Comparison of ENCODE assay signal across 18 cellular contexts in the genomic region with DNA sequence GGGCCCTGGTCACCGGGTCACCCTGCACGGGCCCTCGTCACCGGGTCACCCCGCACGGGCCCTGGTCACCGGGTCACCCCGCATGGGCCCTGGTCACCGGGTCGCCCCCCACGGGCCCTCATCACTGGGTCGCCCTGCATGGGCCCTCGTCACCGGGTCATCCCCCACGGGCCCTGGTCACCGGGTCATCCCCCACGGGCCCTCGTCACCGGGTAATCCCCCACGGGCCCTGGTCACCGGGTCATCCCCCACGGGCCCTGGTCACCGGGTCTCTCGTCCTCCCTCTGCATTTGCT.
DNase-seq lines count a peak whose midpoint lies in the region; ATAC-seq and TF ChIP-seq lines count a peak whose summit lies in the region.
"Had no signal": no experiment of that assay in that cellular context is flagged by ENCODE, and none has a peak within 500 bp of the region (broad histone marks: within the 10 kb centered on the region; RNA-seq: fewer than 3 reads in every experiment).

No MANE protein-coding gene starts in this region.

- no peaks in the 10 kb centered on the region for H3K36me3 Mint-ChIP-seq in central memory CD8-positive, alpha-beta T cell (ENCODE audit: insufficient read depth)
- no peaks in the 10 kb centered on the region for H3K36me3 Mint-ChIP-seq in effector memory CD8-positive, alpha-beta T cell (ENCODE audit: insufficient read depth)
- H3K36me3 Mint-ChIP-seq: CD8-positive, alpha-beta T cell had no signal

- H3K27me3 ChIP-seq in right cardiac atrium (ENCODE audit: control insufficient read depth, insufficient read depth), result no peaks in the 10 kb centered on the region
- H3K27me3 ChIP-seq: BLaER1 treated with 17β-estradiol and CSF1 and Interleukin-3, amounts not matched to agents 10 nM and 100 nM had no signal

- H3K27ac ChIP-seq in right cardiac atrium (ENCODE audit: low read length), result no peak overlapping the region
- H3K27ac ChIP-seq: 22Rv1; BLaER1 treated with 17β-estradiol and CSF1 and Interleukin-3, amounts not matched to agents 10 nM and 100 nM; C4-2B had no signal

- no peak for TF ChIP-seq POLR2A in GM18505 (IDR thresholded peaks at IDR 0.05; ENCODE audit: borderline replicate concordance, extremely low read depth, insufficient read depth, insufficient read length)

- peak; percentile 21 for DNase-seq in Right ventricle myocardium inferior (ENCODE audit: missing footprints)
- no peak for DNase-seq in right cardiac atrium
- no peak for DNase-seq in central memory CD8-positive, alpha-beta T cell (ENCODE audit: low spot score in 2 of 2)
- DNase-seq in sciatic nerve (ENCODE audit: low spot score), result peak; percentile 42
- DNase-seq in effector memory CD8-positive, alpha-beta T cell, result no peak
- DNase-seq: AML-193; Caco-2; Calu3; CD4-positive, alpha-beta T cell; CD8-positive, alpha-beta T cell; DMS79 treated with DMSO at 0.1 percent for 48 hours; GF-D8 had no signal

- H3K27me3 Mint-ChIP-seq in central memory CD8-positive, alpha-beta T cell, result peaks cover 42% of the 10 kb centered on the region
- peaks cover 28 to 67% of the 10 kb centered on the region in 2 donors for H3K27me3 Mint-ChIP-seq in effector memory CD8-positive, alpha-beta T cell

- H3K27ac Mint-ChIP-seq in central memory CD8-positive, alpha-beta T cell (ENCODE audit: low read depth), result peak overlapping the region; percentile 38
- H3K27ac Mint-ChIP-seq in effector memory CD8-positive, alpha-beta T cell, result no peak overlapping the region
- H3K27ac Mint-ChIP-seq: B cell; CD4-positive, alpha-beta T cell; CD8-positive, alpha-beta T cell had no signal

- no peak overlapping the region for H3K4me3 Mint-ChIP-seq in central memory CD8-positive, alpha-beta T cell
- no peak overlapping the region for H3K4me3 Mint-ChIP-seq in effector memory CD8-positive, alpha-beta T cell
- H3K4me3 Mint-ChIP-seq: B cell; CD4-positive, alpha-beta T cell; CD8-positive, alpha-beta T cell had no signal

- 92% methylated on average over 24 of the region's 24 CpGs for WGBS in right cardiac atrium

- no peaks in the 10 kb centered on the region for H3K9me3 Mint-ChIP-seq in central memory CD8-positive, alpha-beta T cell
- H3K9me3 Mint-ChIP-seq in effector memory CD8-positive, alpha-beta T cell, result no peaks in the 10 kb centered on the region
- H3K9me3 Mint-ChIP-seq: CD4-positive, alpha-beta T cell; CD8-positive, alpha-beta T cell had no signal

- intact Hi-C loops in Right ventricle myocardium inferior (cut with DNase I), result no loop called here
- intact Hi-C loops in right cardiac atrium (cut with DNase I), result no loop called here
- intact Hi-C loops in sciatic nerve (cut with DNase I), result no loop called here

- no peaks in the 10 kb centered on the region for H3K4me1 ChIP-seq in right cardiac atrium (ENCODE audit: control insufficient read depth, insufficient read depth, low read length)

- ATAC-seq in Right ventricle myocardium inferior (no peak), right cardiac atrium (no peak), sciatic nerve (no peak), GM18505 (IDR thresholded peaks at IDR 0.05; ENCODE audit: unreplicated experiment) (no peak)
- no peak for ATAC-seq in central memory CD8-positive, alpha-beta T cell (replicated peaks; ENCODE audit: extremely low read depth, poor library complexity, severe bottlenecking)
- no peak for ATAC-seq in effector memory CD8-positive, alpha-beta T cell (replicated peaks)
- ATAC-seq: A549; CD8-positive, alpha-beta T cell had no signal

- H3K4me3 ChIP-seq in right cardiac atrium (ENCODE audit: low read length), result no peak overlapping the region
- H3K4me3 ChIP-seq: A549; BLaER1 treated with 17β-estradiol and CSF1 and Interleukin-3, amounts not matched to agents 10 nM and 100 nM had no signal

- no peaks in the 10 kb centered on the region for H3K4me1 Mint-ChIP-seq in central memory CD8-positive, alpha-beta T cell
- no peaks in the 10 kb centered on the region for H3K4me1 Mint-ChIP-seq in effector memory CD8-positive, alpha-beta T cell (ENCODE audit: low read depth in 2 of 2)
- H3K4me1 Mint-ChIP-seq: B cell had no signal

- no peaks in the 10 kb centered on the region for H3K9me3 ChIP-seq in right cardiac atrium (ENCODE audit: control insufficient read depth, low read length)
- H3K9me3 ChIP-seq: A549, Caco-2 had no signal

Comparison
In these comparisons a context has a peak if more than half of its experiments do, and no peak if none do; other contexts are left out.
1. DNase-seq: peak in Right ventricle myocardium inferior (single experiment) and sciatic nerve (single experiment); none in right cardiac atrium (0 of 3), central memory CD8-positive, alpha-beta T cell (0 of 2) and effector memory CD8-positive, alpha-beta T cell (0 of 3).